Comparison of ENCODE assay signal across 9 cellular contexts in genomic region chr22:40180403-40180802, GRCh38. TPM values are rescaled to one million over a fixed set of nuclear protein-coding genes. Genes with fewer than 3 reads are reported as not detected.
A peak's percentile ranks its signal among the peaks of the same experiment; 100 is the strongest.
DNase-seq lines count a peak whose midpoint lies in the region; ATAC-seq and TF ChIP-seq lines count a peak whose summit lies in the region.
"Had no signal": no experiment of that assay in that cellular context is flagged by ENCODE, and none has a peak within 500 bp of the region (broad histone marks: within the 10 kb centered on the region; RNA-seq: fewer than 3 reads in every experiment).

No MANE protein-coding gene starts in this region.

- peak overlapping the region; percentile 100; the same call in 1 of the 2 replicates for H3K9ac ChIP-seq in iPS-20b (ENCODE audit: low read depth, low read length)

- no peaks in the 10 kb centered on the region for H3K36me3 ChIP-seq in cardiac muscle cell
- H3K36me3 ChIP-seq in iPS-20b (ENCODE audit: insufficient read depth, low read depth, low read length), result no peaks in the 10 kb centered on the region
- H3K36me3 ChIP-seq in transverse colon, result no peaks in the 10 kb centered on the region

- peaks cover 16% of the 10 kb centered on the region for H3K36me3 Mint-ChIP-seq in activated T-helper 2 cell treated with anti-CD3 and anti-CD28 coated beads, Interferon-gamma antibody, Interleukin-2, Interleukin-4, amounts not matched to agents 10 μg/mL and 5 μg/mL and 100 μg/mL, durations not matched to agents 14 hours and 24 hours and 36 hours (ENCODE audit: low read depth)

- DNase-seq in cardiac muscle cell (ENCODE audit: low read depth in 1 of 2, low spot score in 1 of 2) (no peak), left cardiac atrium (no peak), transverse colon (no peak), NCI-H146 treated with DMSO at 0.1 percent for 48 hours (lab: John Stamatoyannopoulos, UW; ENCODE audit: unreplicated experiment) (no peak), NOMO-1 treated with dmso at 0.1 percent for 144 hours (lab: John Stamatoyannopoulos, UW; ENCODE audit: unreplicated experiment) (no peak)
- no peak for DNase-seq in activated T-helper 2 cell treated with anti-CD3 and anti-CD28 coated beads, Interferon-gamma antibody, Interleukin-2, Interleukin-4, amounts not matched to agents 10 μg/mL and 5 μg/mL and 100 μg/mL, durations not matched to agents 14 hours and 24 hours and 36 hours (ENCODE audit: low spot score)
- DNase-seq in stimulated activated CD4-positive, alpha-beta T cell treated with anti-CD3 and anti-CD28 coated beads, Interleukin-12 subunit alpha, Interleukin-12 subunit beta, amount 100 ng/mL, for 4 hours, result no peak
- DNase-seq: stimulated activated CD4-positive, alpha-beta T cell treated with anti-CD3 and anti-CD28 coated beads, Interleukin-15, amount 100 ng/mL, for 24 hours had no signal

- peak overlapping the region; percentile 36 for H3K27ac Mint-ChIP-seq in activated T-helper 2 cell treated with anti-CD3 and anti-CD28 coated beads, Interferon-gamma antibody, Interleukin-2, Interleukin-4, amounts not matched to agents 10 μg/mL and 5 μg/mL and 100 μg/mL, durations not matched to agents 14 hours and 24 hours and 36 hours

- H3K27ac ChIP-seq in cardiac muscle cell, result peak overlapping the region; percentile 92
- no peak overlapping the region for H3K27ac ChIP-seq in iPS-20b (ENCODE audit: low read length)
- peak overlapping the region; percentile 85 to 91 (median 90) for H3K27ac ChIP-seq in transverse colon

- no peak for ATAC-seq in left cardiac atrium

- H3K4me1 Mint-ChIP-seq in activated T-helper 2 cell treated with anti-CD3 and anti-CD28 coated beads, Interferon-gamma antibody, Interleukin-2, Interleukin-4, amounts not matched to agents 10 μg/mL and 5 μg/mL and 100 μg/mL, durations not matched to agents 14 hours and 24 hours and 36 hours (ENCODE audit: low read depth), result peaks cover 65% of the 10 kb centered on the region

- in situ Hi-C loops in transverse colon (cut with MboI; ENCODE audit: low pct_ligation_motif_present in 1 of 4, low pct_unique_long_range_greater_than_20kb in 1 of 4, low sequenced_read_pairs in 3 of 4), result no loop called here

- no peaks in the 10 kb centered on the region for H3K27me3 ChIP-seq in cardiac muscle cell
- H3K27me3 ChIP-seq in iPS-20b (ENCODE audit: insufficient read depth, low read length), result no peaks in the 10 kb centered on the region
- no peaks in the 10 kb centered on the region for H3K27me3 ChIP-seq in transverse colon

- no peak for TF ChIP-seq EP300 in transverse colon (IDR thresholded peaks at IDR 0.05; ENCODE audit: low read depth)

- H3K9me3 Mint-ChIP-seq in activated T-helper 2 cell treated with anti-CD3 and anti-CD28 coated beads, Interferon-gamma antibody, Interleukin-2, Interleukin-4, amounts not matched to agents 10 μg/mL and 5 μg/mL and 100 μg/mL, durations not matched to agents 14 hours and 24 hours and 36 hours, result no peaks in the 10 kb centered on the region

- H3K27me3 Mint-ChIP-seq in activated T-helper 2 cell treated with anti-CD3 and anti-CD28 coated beads, Interferon-gamma antibody, Interleukin-2, Interleukin-4, amounts not matched to agents 10 μg/mL and 5 μg/mL and 100 μg/mL, durations not matched to agents 14 hours and 24 hours and 36 hours (ENCODE audit: low read depth), result no peaks in the 10 kb centered on the region

- peak overlapping the region; percentile 27 for H3K4me3 Mint-ChIP-seq in activated T-helper 2 cell treated with anti-CD3 and anti-CD28 coated beads, Interferon-gamma antibody, Interleukin-2, Interleukin-4, amounts not matched to agents 10 μg/mL and 5 μg/mL and 100 μg/mL, durations not matched to agents 14 hours and 24 hours and 36 hours (ENCODE audit: low read depth)

- H3K4me3 ChIP-seq in cardiac muscle cell (no peak overlapping the region), iPS-20b (ENCODE audit: low read length) (peak overlapping the region; percentile 97), transverse colon (peak overlapping the region in 1 of 4 donors; percentile 78)

- peaks cover 55% of the 10 kb centered on the region for H3K4me1 ChIP-seq in cardiac muscle cell (ENCODE audit: low read depth)
- H3K4me1 ChIP-seq in iPS-20b (ENCODE audit: insufficient read depth, low read length), result peaks cover 40% of the 10 kb centered on the region
- H3K4me1 ChIP-seq in transverse colon, result peaks cover 29 to 85% (median 63%) of the 10 kb centered on the region in 4 donors

- WGBS in transverse colon (ENCODE audit: low coverage in 1 of 2), 2 donors, result 50 to 54% methylated on average over 4 of the region's 4 CpGs

- intact Hi-C loops in left cardiac atrium (cut with DNase I) (no loop called here), transverse colon (cut with DNase I; ENCODE audit: low total_unique reads) (no loop called here)
- intact Hi-C loops in activated T-helper 2 cell treated with anti-CD3 and anti-CD28 coated beads, Interferon-gamma antibody, Interleukin-2, Interleukin-4, amounts not matched to agents 10 μg/mL and 5 μg/mL and 100 μg/mL, durations not matched to agents 14 hours and 24 hours and 36 hours (cut with micrococcal nuclease), result no loop called here

- TF ChIP-seq CTCF in cardiac muscle cell (IDR thresholded peaks at IDR 0.05; ENCODE audit: low read depth, low read length), result no peak
- no peak for TF ChIP-seq CTCF in transverse colon (IDR thresholded peaks at IDR 0.05)

- TF ChIP-seq POLR2A in transverse colon (IDR thresholded peaks at IDR 0.05), result no peak

- H3K9me3 ChIP-seq in cardiac muscle cell (ENCODE audit: low read depth), result no peaks in the 10 kb centered on the region
- no peaks in the 10 kb centered on the region for H3K9me3 ChIP-seq in iPS-20b (ENCODE audit: insufficient read depth, low read depth, low read length)
- H3K9me3 ChIP-seq in transverse colon, result no peaks in the 10 kb centered on the region

RNA-seq across cellular contexts. Expression of gene TNRC6B, which starts 2.7 kb away (rescaled TPM):
- total RNA-seq in cardiac muscle cell (39.6 and 61.1 TPM in 2 replicates), left cardiac atrium (10 to 100 TPM; 30.6 to 39.8 TPM), transverse colon (100 to 1,000 TPM in 1 of 4 donors, 10 to 100 TPM in 3; 36.7 to 108 (median 54.0) TPM)
- 50.2 and 73.2 TPM in 2 replicates for polyA plus RNA-seq in cardiac muscle cell
- total RNA-seq in activated T-helper 2 cell treated with anti-CD3 and anti-CD28 coated beads, Interferon-gamma antibody, Interleukin-2, Interleukin-4, amounts not matched to agents 10 μg/mL and 5 μg/mL and 100 μg/mL, durations not matched to agents 14 hours and 24 hours and 36 hours, result 28.0 and 34.1 TPM in 2 replicates
